8 cellular contexts compared by ENCODE assay signal in the genomic region with DNA sequence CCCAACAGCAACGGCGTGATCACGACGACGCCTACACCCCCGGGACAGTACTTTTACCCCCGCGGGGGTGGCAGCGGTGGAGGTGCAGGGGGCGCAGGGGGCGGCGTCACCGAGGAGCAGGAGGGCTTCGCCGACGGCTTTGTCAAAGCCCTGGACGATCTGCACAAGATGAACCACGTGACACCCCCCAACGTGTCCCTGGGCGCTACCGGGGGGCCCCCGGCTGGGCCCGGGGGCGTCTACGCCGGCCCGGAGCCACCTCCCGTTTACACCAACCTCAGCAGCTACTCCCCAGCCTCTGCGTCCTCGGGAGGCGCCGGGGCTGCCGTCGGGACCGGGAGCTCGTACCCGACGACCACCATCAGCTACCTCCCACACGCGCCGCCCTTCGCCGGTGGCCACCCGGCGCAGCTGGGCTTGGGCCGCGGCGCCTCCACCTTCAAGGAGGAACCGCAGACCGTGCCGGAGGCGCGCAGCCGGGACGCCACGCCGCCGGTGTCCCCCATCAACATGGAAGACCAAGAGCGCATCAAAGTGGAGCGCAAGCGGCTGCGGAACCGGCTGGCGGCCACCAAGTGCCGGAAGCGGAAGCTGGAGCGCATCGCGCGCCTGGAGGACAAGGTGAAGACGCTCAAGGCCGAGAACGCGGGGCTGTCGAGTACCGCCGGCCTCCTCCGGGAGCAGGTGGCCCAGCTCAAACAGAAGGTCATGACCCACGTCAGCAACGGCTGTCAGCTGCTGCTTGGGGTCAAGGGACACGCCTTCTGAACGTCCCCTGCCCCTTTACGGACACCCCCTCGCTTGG. TPM values are rescaled to one million over a fixed set of nuclear protein-coding genes. Genes with fewer than 3 reads are reported as not detected.
DNase-seq lines count a peak whose midpoint lies in the region; ATAC-seq and TF ChIP-seq lines count a peak whose summit lies in the region.

No MANE protein-coding gene starts in this region.

- no peaks in the 10 kb centered on the region for H3K9me3 Mint-ChIP-seq in Calu3 (ENCODE audit: low read depth, unreplicated experiment)
- H3K9me3 Mint-ChIP-seq in activated naive CD8-positive, alpha-beta T cell treated with anti-CD3 and anti-CD28 coated beads, Interleukin-2, amount 50 U/mL, for 24 hours: no peaks in the 10 kb centered on the region

- H3K4me3 Mint-ChIP-seq in Calu3 (ENCODE audit: low read depth, unreplicated experiment): peak overlapping the region; percentile 86
- H3K4me3 Mint-ChIP-seq in activated naive CD8-positive, alpha-beta T cell treated with anti-CD3 and anti-CD28 coated beads, Interleukin-2, amount 50 U/mL, for 24 hours: peak overlapping the region; percentile 93

- H3K4me1 Mint-ChIP-seq in Calu3 (ENCODE audit: low read depth, unreplicated experiment): peaks cover 36% of the 10 kb centered on the region
- peaks cover 56% of the 10 kb centered on the region for H3K4me1 Mint-ChIP-seq in activated naive CD8-positive, alpha-beta T cell treated with anti-CD3 and anti-CD28 coated beads, Interleukin-2, amount 50 U/mL, for 24 hours

- peak overlapping the region; percentile 78 for H3K27ac ChIP-seq in SK-N-MC
- peak overlapping the region; percentile 99 for H3K27ac ChIP-seq in psoas muscle

- BruUV-seq in Calu3 (replicated peaks; lab: Mats Ljungman, UMichigan): TSS peak; percentile 83

- WGBS in psoas muscle, 3 donors: 0% methylated on average over 73 to 84 of the region's 84 CpGs

- ATAC-seq in activated naive CD8-positive, alpha-beta T cell treated with anti-CD3 and anti-CD28 coated beads, Interleukin-2, amount 50 U/mL, for 24 hours: no peak
- no peak for ATAC-seq in left ventricle myocardium superior
- ATAC-seq in psoas muscle: peak; percentile 3 to 27 (median 16)
- no peak for ATAC-seq in HG02970 (IDR thresholded peaks at IDR 0.05; ENCODE audit: low FRiP score, unreplicated experiment)
- ATAC-seq in HG03095 (IDR thresholded peaks at IDR 0.05; ENCODE audit: unreplicated experiment): no peak

- no peaks in the 10 kb centered on the region for H3K27me3 Mint-ChIP-seq in Calu3 (ENCODE audit: unreplicated experiment)
- no peaks in the 10 kb centered on the region for H3K27me3 Mint-ChIP-seq in activated naive CD8-positive, alpha-beta T cell treated with anti-CD3 and anti-CD28 coated beads, Interleukin-2, amount 50 U/mL, for 24 hours

- H3K9me3 ChIP-seq in SK-N-MC (ENCODE audit: low read depth, low read length) (no peaks in the 10 kb centered on the region), psoas muscle (no peaks in the 10 kb centered on the region)

- peaks cover 74% of the 10 kb centered on the region for H3K36me3 Mint-ChIP-seq in Calu3 (ENCODE audit: insufficient read depth, unreplicated experiment)
- H3K36me3 Mint-ChIP-seq in activated naive CD8-positive, alpha-beta T cell treated with anti-CD3 and anti-CD28 coated beads, Interleukin-2, amount 50 U/mL, for 24 hours (ENCODE audit: low read depth): peaks cover 11% of the 10 kb centered on the region

- peak overlapping the region; percentile 97 for H3K4me3 ChIP-seq in SK-N-MC
- H3K4me3 ChIP-seq in psoas muscle: peak overlapping the region; percentile 99

- DNase-seq in Calu3 (peak; percentile 49), KG1 (lab: John Stamatoyannopoulos, UW) (peak; percentile 32), SK-N-MC (ENCODE audit: low read depth, low spot score) (no peak), left ventricle myocardium superior (peak; percentile 85), psoas muscle (peak; percentile 75 to 88)
- peak; percentile 80 for DNase-seq in activated naive CD8-positive, alpha-beta T cell treated with anti-CD3 and anti-CD28 coated beads, Interleukin-2, amount 50 U/mL, for 24 hours

- H3K9ac ChIP-seq in SK-N-MC (ENCODE audit: insufficient read length): peak overlapping the region; percentile 68

- peak overlapping the region; percentile 98 for H3K27ac Mint-ChIP-seq in Calu3 (ENCODE audit: unreplicated experiment)
- H3K27ac Mint-ChIP-seq in activated naive CD8-positive, alpha-beta T cell treated with anti-CD3 and anti-CD28 coated beads, Interleukin-2, amount 50 U/mL, for 24 hours: peak overlapping the region; percentile 98

- TF ChIP-seq CTCF in Calu3 (IDR thresholded peaks at IDR 0.05; ENCODE audit: unreplicated experiment) (no peak), psoas muscle (IDR thresholded peaks at IDR 0.05) (no peak)

- CTCF ChIA-PET in Calu3 (lab: Charles Lee): interaction anchor here (0.7 to 3.0 kb wide), 3 partner anchors 10 to 1268 kb away, joined by 3 to 17 read pairs (median 3); no protein-coding TSS in a partner anchor

- intact Hi-C loops in Calu3 (cut with micrococcal nuclease; ENCODE audit: unreplicated experiment): no loop called here
- intact Hi-C loops in left ventricle myocardium superior (cut with micrococcal nuclease): no loop called here
- intact Hi-C loops in psoas muscle (cut with DNase I): no loop called here

- no peaks in the 10 kb centered on the region for H3K36me3 ChIP-seq in SK-N-MC (ENCODE audit: insufficient read depth, low read length)
- no peaks in the 10 kb centered on the region for H3K36me3 ChIP-seq in psoas muscle (ENCODE audit: insufficient read depth in 1 of 2, low read depth in 1 of 2)

- H3K4me1 ChIP-seq in psoas muscle: peaks cover 28% of the 10 kb centered on the region

- no peaks in the 10 kb centered on the region for H3K27me3 ChIP-seq in psoas muscle (ENCODE audit: insufficient read depth in 3 of 3, low read length in 2 of 3)

RNA-seq across cellular contexts. Expression of a gene that starts 1.0 kb away (rescaled TPM):
- 113 and 116 TPM in 2 replicates for total RNA-seq in Calu3 (2022)
- 24.2 TPM for total RNA-seq in left ventricle myocardium superior
- 100 to 1,000 TPM in 2 of 4 donors, 10 to 100 TPM in 2; 29.2 to 217 (median 73.6) TPM for total RNA-seq in psoas muscle
- polyA plus RNA-seq in psoas muscle: 100 to 1,000 TPM in 1 of 3 donors, 10 to 100 TPM in 2; 25.1 to 145 (median 31.9) TPM

RNA-seq across cellular contexts. Expression of a gene that starts 9.3 kb away (rescaled TPM):
- total RNA-seq in Calu3 (2022): 121 and 135 TPM in 2 replicates
- total RNA-seq in left ventricle myocardium superior: 750 TPM
- total RNA-seq in psoas muscle: 100 to 1,000 TPM; 273 to 419 (median 370) TPM
- 100 to 1,000 TPM; 329 to 535 (median 396) TPM for polyA plus RNA-seq in psoas muscle

RNA-seq across cellular contexts. Expression of a gene that starts 9.6 kb away (rescaled TPM):
- total RNA-seq in Calu3 (2022): 14.0 and 16.1 TPM in 2 replicates
- total RNA-seq in left ventricle myocardium superior: 2.2 TPM
- 1 to 10 TPM in 3 of 4 donors, under 1 TPM in 1; 0.92 to 3.2 (median 2.0) TPM for total RNA-seq in psoas muscle
- polyA plus RNA-seq in psoas muscle: 1 to 10 TPM; 1.9 to 2.5 (median 2.0) TPM

RNA-seq across cellular contexts. Expression of a gene that starts 14.1 kb away (rescaled TPM):
- 30.6 and 41.6 TPM in 2 replicates for total RNA-seq in Calu3 (2022)
- 4.5 TPM for total RNA-seq in left ventricle myocardium superior
- total RNA-seq in psoas muscle: 1 to 10 TPM; 2.4 to 5.0 (median 3.0) TPM
- 1 to 10 TPM; 3.6 to 9.0 (median 8.6) TPM for polyA plus RNA-seq in psoas muscle

RNA-seq across cellular contexts. Expression of a gene that starts 16.9 kb away (rescaled TPM):
- total RNA-seq in Calu3 (2022) (69.0 and 70.7 TPM in 2 replicates), left ventricle myocardium superior (44.9 TPM), psoas muscle (10 to 100 TPM; 20.3 to 33.0 (median 23.8) TPM)
- 10 to 100 TPM; 11.3 to 21.7 (median 19.0) TPM for polyA plus RNA-seq in psoas muscle

Comparison
In these comparisons a context has a peak if more than half of its experiments do, and no peak if none do; other contexts are left out.
1. ATAC-seq: peak in psoas muscle (4 of 4); none in activated naive CD8-positive, alpha-beta T cell treated with anti-CD3 and anti-CD28 coated beads, Interleukin-2, amount 50 U/mL, for 24 hours (single experiment), left ventricle myocardium superior (single experiment), HG02970 (single experiment) and HG03095 (single experiment).